ENCODE assay signal across 8 cellular contexts in the genomic region with DNA sequence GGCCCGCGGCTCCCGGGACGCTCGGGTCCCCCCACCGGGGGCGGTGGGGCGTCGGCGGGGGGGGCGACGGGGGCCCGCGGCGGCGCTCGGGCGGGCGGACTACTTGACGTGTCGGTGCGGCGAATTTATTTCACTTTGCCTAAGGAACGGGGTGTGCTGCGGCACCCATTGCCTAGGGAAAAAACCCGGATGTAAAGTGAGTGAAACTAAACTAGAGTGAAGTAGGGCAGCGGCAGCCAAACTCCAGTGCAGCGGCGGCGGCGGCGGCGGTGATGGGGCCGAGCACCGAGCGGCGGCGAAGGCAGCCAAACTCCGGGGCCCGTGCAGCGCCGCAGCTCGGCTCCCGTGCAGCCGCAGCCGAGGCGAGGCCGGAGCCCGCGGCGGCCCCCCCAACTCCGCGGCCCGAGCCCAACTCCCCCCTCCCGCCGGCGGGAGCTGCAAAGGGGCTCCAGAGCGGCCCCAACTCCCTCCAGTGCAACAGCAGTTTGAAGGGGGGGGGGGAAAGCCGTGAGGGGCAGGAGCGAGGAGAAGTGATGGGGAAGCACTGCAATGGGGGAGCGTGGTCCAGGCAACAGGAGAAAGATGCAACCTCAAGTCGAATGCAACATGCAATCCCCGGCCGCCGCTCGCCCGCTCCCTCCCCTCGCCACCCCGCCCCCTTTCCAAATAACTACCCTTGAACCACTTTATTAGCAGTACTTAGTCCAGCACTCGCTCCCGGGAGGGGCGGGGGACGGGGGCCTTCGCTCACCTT. TPM values are rescaled to one million over a fixed set of nuclear protein-coding genes. Genes with fewer than 3 reads are reported as not detected.
DNase-seq lines count a peak whose midpoint lies in the region; ATAC-seq, FAIRE-seq and TF ChIP-seq lines count a peak whose summit lies in the region.

No MANE protein-coding gene starts in this region.

- H3K4me1 Mint-ChIP-seq in activated CD4-positive, alpha-beta T cell treated with anti-CD3 and anti-CD28 coated beads, Interleukin-2, amount 10 ng/mL, durations not matched to agents 24 days and 14 days, result peaks cover 36% of the 10 kb centered on the region

- H3K36me3 Mint-ChIP-seq in activated CD4-positive, alpha-beta T cell treated with anti-CD3 and anti-CD28 coated beads, Interleukin-2, amount 10 ng/mL, durations not matched to agents 24 days and 14 days (ENCODE audit: low read depth), result peaks cover 4% of the 10 kb centered on the region

- H3K4me1 ChIP-seq in HepG2 (ENCODE audit: insufficient read depth, low read length), result peaks cover 33% of the 10 kb centered on the region

- TSS peak; percentile 64 for BruUV-seq in HepG2 (replicated peaks; lab: Mats Ljungman, UMichigan)

- H3K27me3 Mint-ChIP-seq in activated CD4-positive, alpha-beta T cell treated with anti-CD3 and anti-CD28 coated beads, Interleukin-2, amount 10 ng/mL, durations not matched to agents 24 days and 14 days, result no peaks in the 10 kb centered on the region

- POLR2A ChIA-PET in HepG2 (lab: Yijun Ruan, JAX), result interaction anchor here (1.1 kb wide), 1 partner anchor 121 kb away, joined by 4 read pairs; no protein-coding TSS in a partner anchor

- no peak for FAIRE-seq in HepG2 (lab: Jason Lieb, UNC)

- TF ChIP-seq CTCF in HepG2 (CRISPR knock-in tag; IDR thresholded peaks at IDR 0.05), result no peak

- H3K4me3 Mint-ChIP-seq in activated CD4-positive, alpha-beta T cell treated with anti-CD3 and anti-CD28 coated beads, Interleukin-2, amount 10 ng/mL, durations not matched to agents 24 days and 14 days, result peak overlapping the region; percentile 84

- peak; percentile 48 for ATAC-seq in HG03378 (IDR thresholded peaks at IDR 0.05; ENCODE audit: unreplicated experiment)
- ATAC-seq in HepG2, result peak; percentile 57

- peaks cover 0 to 2% of the 10 kb centered on the region in 2 experiments; a peak in 1 of 5 replicates for H3K27me3 ChIP-seq in HepG2 (ENCODE audit: control insufficient read depth in 1 of 2, insufficient read depth in 2 of 2, low read length in 2 of 2)

- peak; percentile 28 for TF ChIP-seq POLR2A in GM19193 (IDR thresholded peaks at IDR 0.05; ENCODE audit: extremely low read depth, insufficient read depth, insufficient read length)
- peak; percentile 11 to 63; a peak in 2 of 4 replicates for TF ChIP-seq POLR2A in HepG2 (IDR thresholded peaks at IDR 0.05; ENCODE audit: insufficient read depth in 1 of 2, low read depth in 2 of 2, low read length in 2 of 2)

- TF ChIP-seq RAD21 in HepG2 (CRISPR knock-in tag; IDR thresholded peaks at IDR 0.05), result no peak

- H3K9ac ChIP-seq in HepG2 (ENCODE audit: insufficient read depth, low read depth, low read length), result peak overlapping the region; percentile 59; the same call in 1 of the 2 replicates

- intact Hi-C loops in activated CD4-positive, alpha-beta T cell treated with anti-CD3 and anti-CD28 coated beads, Interleukin-2, amount 10 ng/mL, durations not matched to agents 24 days and 14 days (cut with micrococcal nuclease), result loop anchor here (1.0 to 10.0 kb wide), 6 partner anchors 121 to 1557 kb away; a partner anchor contains a TSS
- intact Hi-C loops in HepG2 (cut with micrococcal nuclease; ENCODE audit: unreplicated experiment), result loop anchor here (10.0 kb wide), 2 partner anchors 67 to 113 kb away; no protein-coding TSS in a partner anchor

- CTCF ChIA-PET in HepG2 (lab: Yijun Ruan, JAX; ENCODE audit: low intra/inter-chr PET ratio, low total read pairs), result no interaction called here

- peak; percentile 81 for DNase-seq in Ammon's horn (ENCODE audit: low spot score)
- peak; percentile 7 for DNase-seq in NCI-H510A treated with DMSO at 0.1 percent for 48 hours (lab: John Stamatoyannopoulos, UW)
- peak; percentile 94 for DNase-seq in activated CD4-positive, alpha-beta T cell treated with anti-CD3 and anti-CD28 coated beads, Interleukin-2, amount 10 ng/mL, durations not matched to agents 24 days and 14 days
- DNase-seq in dedifferentiated amniotic fluid mesenchymal stem cell (ENCODE audit: extremely low spot score), result peak; percentile 89
- DNase-seq in HepG2 (ENCODE audit: low spot score), result peak; percentile 82
- peak; percentile 58 to 66 for DNase-seq in stimulated activated CD4-positive, alpha-beta T cell treated with anti-CD3 and anti-CD28 coated beads, Interleukin-2, amount 100 ng/mL, for 48 hours

- in situ Hi-C loops in HepG2 (cut with HindIII; ENCODE audit: extremely low pct_ligation_motif_present, low pct_unique_long_range_greater_than_20kb), result no loop called here

- peak overlapping the region; percentile 82 for H3K27ac Mint-ChIP-seq in activated CD4-positive, alpha-beta T cell treated with anti-CD3 and anti-CD28 coated beads, Interleukin-2, amount 10 ng/mL, durations not matched to agents 24 days and 14 days

- H3K27ac ChIP-seq in HepG2 (ENCODE audit: extremely low read length, insufficient read depth, low read length), result peak overlapping the region; percentile 77

- peaks cover 12% of the 10 kb centered on the region for H4K20me1 ChIP-seq in HepG2 (ENCODE audit: insufficient read depth, low read length)

- H3K36me3 ChIP-seq in HepG2 (replicated peaks in 1 of 2; ENCODE audit: control insufficient read depth in 1 of 2, insufficient read depth in 2 of 2, low read length in 2 of 2), result no peaks in the 10 kb centered on the region

- TF ChIP-seq EP300 in HepG2 (IDR thresholded peaks at IDR 0.05; ENCODE audit: low read depth in 2 of 2, low read length in 2 of 2) (no peak), HepG2 (CRISPR knock-in tag; IDR thresholded peaks at IDR 0.05; ENCODE audit: borderline replicate concordance) (no peak)

- H3K4me3 ChIP-seq in HepG2 (replicated peaks in 1 of 3; ENCODE audit: insufficient read depth in 1 of 3, low read depth in 2 of 3, low read length in 3 of 3), result peak overlapping the region; percentile 73 to 99 (median 78)

- H3K9me3 Mint-ChIP-seq in activated CD4-positive, alpha-beta T cell treated with anti-CD3 and anti-CD28 coated beads, Interleukin-2, amount 10 ng/mL, durations not matched to agents 24 days and 14 days, result no peaks in the 10 kb centered on the region

- H3K79me2 ChIP-seq in HepG2 (ENCODE audit: insufficient read depth, low read length), result peaks cover 20% of the 10 kb centered on the region

- no peaks in the 10 kb centered on the region for H3K9me3 ChIP-seq in HepG2 (ENCODE audit: low read length)

- WGBS in HepG2 (ENCODE audit: low lambda C conversion rate), result under 1% methylated on average over 12 of the region's 74 CpGs

- H3K4me2 ChIP-seq in HepG2 (ENCODE audit: low read depth, low read length), result peak overlapping the region; percentile 81

- H2AFZ ChIP-seq in HepG2 (ENCODE audit: low read length), result no peak overlapping the region

TF ChIP-seq in HepG2, 621 proteins besides CTCF, POLR2A, EP300 and RAD21 (continues in another document):
- no peak for TF ChIP-seq SMYD3 (CRISPR knock-in tag; IDR thresholded peaks at IDR 0.05)
- TF ChIP-seq PHF5A (CRISPR knock-in tag; IDR thresholded peaks at IDR 0.05; ENCODE audit: low read depth, unreplicated experiment), result no peak
- no peak for TF ChIP-seq XBP1 (CRISPR knock-in tag; IDR thresholded peaks at IDR 0.05)
- no peak for TF ChIP-seq ZNF235 (CRISPR knock-in tag; IDR thresholded peaks at IDR 0.05; ENCODE audit: borderline replicate concordance)
- peak; percentile 32; the same call in 1 of the 2 replicates for TF ChIP-seq KDM5B (CRISPR knock-in tag; IDR thresholded peaks at IDR 0.05; ENCODE audit: borderline replicate concordance)
- TF ChIP-seq HMG20B (CRISPR knock-in tag; conservative IDR thresholded peaks at IDR 0.05), result peak; percentile 100
- TF ChIP-seq, protein P1, sequence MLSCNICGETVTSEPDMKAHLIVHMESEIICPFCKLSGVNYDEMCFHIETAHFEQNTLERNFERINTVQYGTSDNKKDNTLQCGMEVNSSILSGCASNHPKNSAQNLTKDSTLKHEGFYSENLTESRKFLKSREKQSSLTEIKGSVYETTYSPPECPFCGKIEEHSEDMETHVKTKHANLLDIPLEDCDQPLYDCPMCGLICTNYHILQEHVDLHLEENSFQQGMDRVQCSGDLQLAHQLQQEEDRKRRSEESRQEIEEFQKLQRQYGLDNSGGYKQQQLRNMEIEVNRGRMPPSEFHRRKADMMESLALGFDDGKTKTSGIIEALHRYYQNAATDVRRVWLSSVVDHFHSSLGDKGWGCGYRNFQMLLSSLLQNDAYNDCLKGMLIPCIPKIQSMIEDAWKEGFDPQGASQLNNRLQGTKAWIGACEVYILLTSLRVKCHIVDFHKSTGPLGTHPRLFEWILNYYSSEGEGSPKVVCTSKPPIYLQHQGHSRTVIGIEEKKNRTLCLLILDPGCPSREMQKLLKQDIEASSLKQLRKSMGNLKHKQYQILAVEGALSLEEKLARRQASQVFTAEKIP (CRISPR knock-in tag; IDR thresholded peaks at IDR 0.05; ENCODE audit: borderline replicate concordance), result no peak
- no peak for TF ChIP-seq ZNF124 (CRISPR knock-in tag; IDR thresholded peaks at IDR 0.05)

RNA-seq across cellular contexts. Expression of a gene that starts 0.6 kb away (rescaled TPM):
- total RNA-seq in activated CD4-positive, alpha-beta T cell treated with anti-CD3 and anti-CD28 coated beads, Interleukin-2, amount 10 ng/mL, durations not matched to agents 24 days and 14 days, result 33.7 and 33.9 TPM in 2 replicates
- total RNA-seq in HepG2 (2016; rRNA removed; fragmentation: Illumina TruSeq; extraction: Trizol), result 4.1 and 5.6 TPM in 2 replicates
- 8.0 and 10.4 TPM in 2 replicates for total RNA-seq in HepG2 (2016; cell fraction: cytosol; rRNA removed; fragmentation: Illumina TruSeq; extraction: Trizol; ENCODE audit: low read depth)
- total RNA-seq in HepG2 (2016; cell fraction: insoluble cytoplasmic fraction; rRNA removed; fragmentation: Illumina TruSeq; extraction: Trizol), result 3.6 and 4.1 TPM in 2 replicates
- total RNA-seq in HepG2 (2016; cell fraction: membrane; rRNA removed; fragmentation: Illumina TruSeq; extraction: Trizol), result 5.6 and 5.7 TPM in 2 replicates
- 7.8 and 14.3 TPM in 2 replicates for total RNA-seq in HepG2 (2016; cell fraction: nucleus; rRNA removed; fragmentation: Illumina TruSeq; extraction: Trizol)
- 30.6 and 34.6 TPM in 2 replicates for polyA plus RNA-seq in HepG2 (2011; rRNA removed)
- polyA plus RNA-seq in HepG2 (2011; cell fraction: cytosol; rRNA removed), result 11.4 and 12.7 TPM in 2 replicates
- polyA plus RNA-seq in HepG2 (2011; cell fraction: nucleus; rRNA removed), result 69.2 and 75.3 TPM in 2 replicates
- polyA plus RNA-seq in HepG2 (2012), result 19.1 and 20.7 TPM in 2 replicates
- 1.9 and 2.3 TPM in 2 replicates for polyA plus RNA-seq in HepG2 (2016; cell fraction: cytosol; fragmentation: Illumina TruSeq; extraction: Trizol; ENCODE audit: low read depth)
- 6.3 and 7.9 TPM in 2 replicates for polyA plus RNA-seq in HepG2 (2016; cell fraction: insoluble cytoplasmic fraction; fragmentation: Illumina TruSeq; extraction: Trizol; ENCODE audit: low read depth)
- 5.0 and 6.3 TPM in 2 replicates for polyA plus RNA-seq in HepG2 (2016; cell fraction: membrane; fragmentation: Illumina TruSeq; extraction: Trizol; ENCODE audit: low read depth)
- polyA plus RNA-seq in HepG2 (2016; cell fraction: nucleus; fragmentation: Illumina TruSeq; extraction: Trizol; ENCODE audit: insufficient read depth, low read depth), result 17.7 and 22.1 TPM in 2 replicates
- polyA minus RNA-seq in HepG2 (2011; rRNA and poly(A)+ RNA removed; ENCODE audit: low replicate concordance), result 14.6 and 18.0 TPM in 2 replicates
- polyA minus RNA-seq in HepG2 (2011; cell fraction: cytosol; rRNA and poly(A)+ RNA removed), result 12.4 and 12.7 TPM in 2 replicates
- 42.5 and 54.2 TPM in 2 replicates for polyA minus RNA-seq in HepG2 (2011; cell fraction: nucleus; rRNA and poly(A)+ RNA removed)

Comparison
In these comparisons a context has a peak if more than half of its experiments do, and no peak if none do; other contexts are left out.
1. Peak in every context shown above with its lines: DNase-seq, ATAC-seq, H3K4me3 ChIP-seq and H3K27ac ChIP-seq.
2. DNase-seq: peak in every context shown above with its lines; median percentile 94 in activated CD4-positive, alpha-beta T cell treated with anti-CD3 and anti-CD28 coated beads, Interleukin-2, amount 10 ng/mL, durations not matched to agents 24 days and 14 days; 89 in dedifferentiated amniotic fluid mesenchymal stem cell; 82 in HepG2; 81 in Ammon's horn; 62 in stimulated activated CD4-positive, alpha-beta T cell treated with anti-CD3 and anti-CD28 coated beads, Interleukin-2, amount 100 ng/mL, for 48 hours; 7 in NCI-H510A treated with DMSO at 0.1 percent for 48 hours.